In the genomic region with DNA sequence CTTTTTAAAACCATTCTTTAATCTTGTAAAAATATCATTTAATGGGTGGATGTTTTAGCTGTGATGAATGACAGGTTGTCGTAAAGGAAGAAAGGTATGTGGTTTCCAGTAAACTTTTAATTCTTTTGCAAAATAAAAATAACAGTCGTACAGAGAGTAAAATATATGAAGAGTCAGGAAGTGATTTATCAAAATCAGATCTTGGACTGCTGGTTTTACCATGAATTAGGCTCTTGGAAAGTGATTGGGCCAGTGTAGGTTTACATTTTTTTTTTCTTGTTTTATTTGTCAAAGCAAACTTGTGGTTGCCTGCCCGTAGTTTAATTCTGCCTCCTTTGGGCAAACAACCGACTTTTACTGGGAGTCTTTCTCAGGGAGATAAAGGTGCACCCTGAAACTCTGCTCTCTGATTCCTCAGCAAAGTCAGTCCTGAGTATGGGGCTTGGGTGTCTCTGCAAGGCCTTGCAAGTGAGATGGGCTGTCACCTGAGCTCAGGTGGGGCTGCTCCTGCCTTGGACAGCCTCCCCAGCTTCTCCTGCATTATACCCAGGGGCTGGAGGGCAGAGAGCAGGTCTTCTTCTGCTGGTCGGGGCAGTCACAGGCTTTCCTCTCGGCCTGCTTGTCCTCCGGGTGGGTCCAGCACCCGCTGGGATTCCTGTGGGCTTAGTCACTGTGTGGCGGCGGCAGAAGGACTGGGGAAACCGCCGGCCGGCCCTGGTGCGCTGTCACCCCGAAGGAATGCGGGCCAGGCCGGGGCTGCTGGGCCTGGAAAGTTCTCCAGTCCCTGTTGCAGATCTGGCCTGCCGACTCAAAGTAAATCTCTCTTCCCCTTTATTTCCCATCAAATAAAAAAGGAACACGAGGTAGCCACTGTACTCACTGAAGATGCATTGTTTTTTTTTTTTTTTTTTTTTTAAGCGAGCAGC, we compare ENCODE assay signal across 1 cellular context.
A peak's percentile ranks its signal among the peaks of the same experiment; 100 is the strongest.
TF ChIP-seq lines count a peak whose summit lies in the region.

No MANE protein-coding gene starts in this region.

TF ChIP-seq in HepG2, 621 proteins besides CTCF, POLR2A, EP300 and RAD21 (continued from another document and continues in another):
- no peak; a peak in 1 of 4 replicates for TF ChIP-seq HMGXB4 (CRISPR knock-in tag; IDR thresholded peaks at IDR 0.05; ENCODE audit: borderline replicate concordance in 1 of 2, low read depth in 1 of 2)
- TF ChIP-seq, protein P1, sequence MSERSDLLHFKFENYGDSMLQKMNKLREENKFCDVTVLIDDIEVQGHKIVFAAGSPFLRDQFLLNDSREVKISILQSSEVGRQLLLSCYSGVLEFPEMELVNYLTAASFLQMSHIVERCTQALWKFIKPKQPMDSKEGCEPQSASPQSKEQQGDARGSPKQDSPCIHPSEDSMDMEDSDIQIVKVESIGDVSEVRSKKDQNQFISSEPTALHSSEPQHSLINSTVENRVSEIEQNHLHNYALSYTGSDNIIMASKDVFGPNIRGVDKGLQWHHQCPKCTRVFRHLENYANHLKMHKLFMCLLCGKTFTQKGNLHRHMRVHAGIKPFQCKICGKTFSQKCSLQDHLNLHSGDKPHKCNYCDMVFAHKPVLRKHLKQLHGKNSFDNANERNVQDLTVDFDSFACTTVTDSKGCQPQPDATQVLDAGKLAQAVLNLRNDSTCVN (CRISPR knock-in tag; IDR thresholded peaks at IDR 0.05; ENCODE audit: borderline replicate concordance): peak; percentile 46; the same call in 1 of the 2 replicates
- no peak for TF ChIP-seq SMARCC2 (IDR thresholded peaks at IDR 0.05)
- peak; percentile 99 for TF ChIP-seq FOSL2 (CRISPR knock-in tag; IDR thresholded peaks at IDR 0.05)
- TF ChIP-seq GATAD2A (CRISPR knock-in tag; IDR thresholded peaks at IDR 0.05): peak; percentile 82
- TF ChIP-seq HDAC6 (IDR thresholded peaks at IDR 0.05; ENCODE audit: low read depth, low read length): no peak
- TF ChIP-seq GPN1 (CRISPR knock-in tag; IDR thresholded peaks at IDR 0.05; ENCODE audit: borderline replicate concordance): no peak
- peak; percentile 36 for TF ChIP-seq SKI (IDR thresholded peaks at IDR 0.05; ENCODE audit: partially characterized antibody)
- TF ChIP-seq ZNF839 (CRISPR knock-in tag; IDR thresholded peaks at IDR 0.05; ENCODE audit: borderline replicate concordance): no peak
- TF ChIP-seq ZNF543 (CRISPR knock-in tag; IDR thresholded peaks at IDR 0.05): no peak
- peak; percentile 15; the same call in 1 of the 2 replicates for TF ChIP-seq MYC (CRISPR knock-in tag; IDR thresholded peaks at IDR 0.05; ENCODE audit: borderline replicate concordance)
- no peak for TF ChIP-seq SP1 (IDR thresholded peaks at IDR 0.05)
- no peak for TF ChIP-seq SP1 (CRISPR knock-in tag; IDR thresholded peaks at IDR 0.05)
- TF ChIP-seq SOX6 (IDR thresholded peaks at IDR 0.05): no peak
- TF ChIP-seq SOX6 (CRISPR knock-in tag; IDR thresholded peaks at IDR 0.05): peak; percentile 64; the same call in 1 of the 2 replicates
- TF ChIP-seq ISX (CRISPR knock-in tag; conservative IDR thresholded peaks at IDR 0.05): no peak
- TF ChIP-seq NFAT5 (CRISPR knock-in tag; IDR thresholded peaks at IDR 0.05): no peak; the same call in 1 of the 2 replicates
- TF ChIP-seq CBX5 (CRISPR knock-in tag; IDR thresholded peaks at IDR 0.05; ENCODE audit: borderline replicate concordance): peak; percentile 45; the same call in 1 of the 2 replicates
- TF ChIP-seq HOXA5 (CRISPR knock-in tag; IDR thresholded peaks at IDR 0.05): peak; percentile 46; the same call in 1 of the 2 replicates
- no peak for TF ChIP-seq ZNF562 (CRISPR knock-in tag; IDR thresholded peaks at IDR 0.05; ENCODE audit: borderline replicate concordance)
- TF ChIP-seq NAIF1 (CRISPR knock-in tag; IDR thresholded peaks at IDR 0.05; ENCODE audit: borderline replicate concordance): no peak
- TF ChIP-seq ZNF746 (CRISPR knock-in tag; IDR thresholded peaks at IDR 0.05): no peak
- TF ChIP-seq NR2F1 (CRISPR knock-in tag; IDR thresholded peaks at IDR 0.05): no peak
- TF ChIP-seq JUN (CRISPR knock-in tag; IDR thresholded peaks at IDR 0.05): peak; percentile 93
- no peak for TF ChIP-seq ELF1 (CRISPR knock-in tag; IDR thresholded peaks at IDR 0.05)
- no peak for TF ChIP-seq ATAD3A (CRISPR knock-in tag; IDR thresholded peaks at IDR 0.05)
- TF ChIP-seq ZNF749 (CRISPR knock-in tag; IDR thresholded peaks at IDR 0.05; ENCODE audit: borderline replicate concordance): no peak
- no peak for TF ChIP-seq ZNF33A (CRISPR knock-in tag; IDR thresholded peaks at IDR 0.05; ENCODE audit: borderline replicate concordance)
- TF ChIP-seq ZMYM3 (CRISPR knock-in tag; IDR thresholded peaks at IDR 0.05): peak; percentile 61; the same call in 1 of the 2 replicates
- peak; percentile 60 for TF ChIP-seq ZNF501 (CRISPR knock-in tag; IDR thresholded peaks at IDR 0.05)
- TF ChIP-seq SNAPC2 (CRISPR knock-in tag; IDR thresholded peaks at IDR 0.05): no peak
- TF ChIP-seq, protein P2, sequence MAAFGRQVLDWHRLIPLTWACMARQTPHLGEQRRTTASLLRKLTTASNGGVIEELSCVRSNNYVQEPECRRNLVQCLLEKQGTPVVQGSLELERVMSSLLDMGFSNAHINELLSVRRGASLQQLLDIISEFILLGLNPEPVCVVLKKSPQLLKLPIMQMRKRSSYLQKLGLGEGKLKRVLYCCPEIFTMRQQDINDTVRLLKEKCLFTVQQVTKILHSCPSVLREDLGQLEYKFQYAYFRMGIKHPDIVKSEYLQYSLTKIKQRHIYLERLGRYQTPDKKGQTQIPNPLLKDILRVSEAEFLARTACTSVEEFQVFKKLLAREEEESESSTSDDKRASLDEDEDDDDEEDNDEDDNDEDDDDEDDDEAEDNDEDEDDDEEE (CRISPR knock-in tag; IDR thresholded peaks at IDR 0.05): no peak
- TF ChIP-seq BHLHE40 (IDR thresholded peaks at IDR 0.05; ENCODE audit: low read length): no peak
- peak; percentile 80 for TF ChIP-seq TBX2 (CRISPR knock-in tag; IDR thresholded peaks at IDR 0.05; ENCODE audit: borderline replicate concordance)
- TF ChIP-seq, protein P3, sequence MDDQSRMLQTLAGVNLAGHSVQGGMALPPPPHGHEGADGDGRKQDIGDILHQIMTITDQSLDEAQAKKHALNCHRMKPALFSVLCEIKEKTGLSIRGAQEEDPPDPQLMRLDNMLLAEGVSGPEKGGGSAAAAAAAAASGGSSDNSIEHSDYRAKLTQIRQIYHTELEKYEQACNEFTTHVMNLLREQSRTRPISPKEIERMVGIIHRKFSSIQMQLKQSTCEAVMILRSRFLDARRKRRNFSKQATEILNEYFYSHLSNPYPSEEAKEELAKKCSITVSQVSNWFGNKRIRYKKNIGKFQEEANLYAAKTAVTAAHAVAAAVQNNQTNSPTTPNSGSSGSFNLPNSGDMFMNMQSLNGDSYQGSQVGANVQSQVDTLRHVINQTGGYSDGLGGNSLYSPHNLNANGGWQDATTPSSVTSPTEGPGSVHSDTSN (CRISPR knock-in tag; IDR thresholded peaks at IDR 0.05; ENCODE audit: borderline replicate concordance): no peak
- TF ChIP-seq ZNF124 (CRISPR knock-in tag; IDR thresholded peaks at IDR 0.05): no peak
- TF ChIP-seq, protein P4, sequence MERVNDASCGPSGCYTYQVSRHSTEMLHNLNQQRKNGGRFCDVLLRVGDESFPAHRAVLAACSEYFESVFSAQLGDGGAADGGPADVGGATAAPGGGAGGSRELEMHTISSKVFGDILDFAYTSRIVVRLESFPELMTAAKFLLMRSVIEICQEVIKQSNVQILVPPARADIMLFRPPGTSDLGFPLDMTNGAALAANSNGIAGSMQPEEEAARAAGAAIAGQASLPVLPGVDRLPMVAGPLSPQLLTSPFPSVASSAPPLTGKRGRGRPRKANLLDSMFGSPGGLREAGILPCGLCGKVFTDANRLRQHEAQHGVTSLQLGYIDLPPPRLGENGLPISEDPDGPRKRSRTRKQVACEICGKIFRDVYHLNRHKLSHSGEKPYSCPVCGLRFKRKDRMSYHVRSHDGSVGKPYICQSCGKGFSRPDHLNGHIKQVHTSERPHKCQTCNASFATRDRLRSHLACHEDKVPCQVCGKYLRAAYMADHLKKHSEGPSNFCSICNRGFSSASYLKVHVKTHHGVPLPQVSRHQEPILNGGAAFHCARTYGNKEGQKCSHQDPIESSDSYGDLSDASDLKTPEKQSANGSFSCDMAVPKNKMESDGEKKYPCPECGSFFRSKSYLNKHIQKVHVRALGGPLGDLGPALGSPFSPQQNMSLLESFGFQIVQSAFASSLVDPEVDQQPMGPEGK (CRISPR knock-in tag; IDR thresholded peaks at IDR 0.05): peak; percentile 74
- TF ChIP-seq ZBTB1 (CRISPR knock-in tag; IDR thresholded peaks at IDR 0.05; ENCODE audit: borderline replicate concordance): no peak
- TF ChIP-seq MTA1 (CRISPR knock-in tag; IDR thresholded peaks at IDR 0.05; ENCODE audit: borderline replicate concordance): 0 out of 2 replicates have a peak, but pooled peaks have one; percentile 47
- no peak for TF ChIP-seq SNRNP70 (IDR thresholded peaks at IDR 0.05; ENCODE audit: low read depth, low read length)
- TF ChIP-seq ZFP36L2 (CRISPR knock-in tag; IDR thresholded peaks at IDR 0.05): no peak
- TF ChIP-seq ZNF280B (CRISPR knock-in tag; IDR thresholded peaks at IDR 0.05; ENCODE audit: borderline replicate concordance): no peak
- peak; percentile 61 for TF ChIP-seq XRCC5 (optimal IDR thresholded peaks at IDR 0.05; ENCODE audit: low read length)
- 0 out of 2 replicates have a peak, but pooled peaks have one; percentile 42 for TF ChIP-seq POGK (CRISPR knock-in tag; conservative IDR thresholded peaks at IDR 0.05)
